Comparison of ENCODE assay signal across 8 cellular contexts in the genomic region with DNA sequence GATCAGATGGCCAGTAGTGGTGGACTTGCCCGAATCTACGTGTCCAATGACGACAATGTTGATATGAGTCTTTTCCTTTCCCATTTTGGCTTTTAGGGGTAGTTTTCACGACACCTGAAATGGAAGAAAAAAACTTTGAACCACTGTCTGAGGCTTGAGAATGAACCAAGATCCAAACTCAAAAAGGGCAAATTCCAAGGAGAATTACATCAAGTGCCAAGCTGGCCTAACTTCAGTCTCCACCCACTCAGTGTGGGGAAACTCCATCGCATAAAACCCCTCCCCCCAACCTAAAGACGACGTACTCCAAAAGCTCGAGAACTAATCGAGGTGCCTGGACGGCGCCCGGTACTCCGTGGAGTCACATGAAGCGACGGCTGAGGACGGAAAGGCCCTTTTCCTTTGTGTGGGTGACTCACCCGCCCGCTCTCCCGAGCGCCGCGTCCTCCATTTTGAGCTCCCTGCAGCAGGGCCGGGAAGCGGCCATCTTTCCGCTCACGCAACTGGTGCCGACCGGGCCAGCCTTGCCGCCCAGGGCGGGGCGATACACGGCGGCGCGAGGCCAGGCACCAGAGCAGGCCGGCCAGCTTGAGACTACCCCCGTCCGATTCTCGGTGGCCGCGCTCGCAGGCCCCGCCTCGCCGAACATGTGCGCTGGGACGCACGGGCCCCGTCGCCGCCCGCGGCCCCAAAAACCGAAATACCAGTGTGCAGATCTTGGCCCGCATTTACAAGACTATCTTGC. TPM values are rescaled to one million over a fixed set of nuclear protein-coding genes. Genes with fewer than 3 reads are reported as not detected.
DNase-seq lines count a peak whose midpoint lies in the region; ATAC-seq and TF ChIP-seq lines count a peak whose summit lies in the region.

No MANE protein-coding gene starts in this region.

- intact Hi-C loops in Right ventricle myocardium inferior (cut with DNase I): loop anchor here (2.0 to 5.0 kb wide), 3 partner anchors 47 to 132 kb away; a partner anchor contains a TSS
- intact Hi-C loops in ovary (cut with DNase I): loop anchor here (1.0 to 5.0 kb wide), 4 partner anchors 62 to 133 kb away; a partner anchor contains a TSS
- intact Hi-C loops in testis (cut with DNase I; ENCODE audit: low total_unique reads): loop anchor here (10.0 kb wide), 2 partner anchors 65 to 95 kb away; no protein-coding TSS in a partner anchor

- H3K9me3 ChIP-seq in DOHH2 (ENCODE audit: control insufficient read depth, insufficient read depth, low read length) (no peaks in the 10 kb centered on the region), HUES6 (ENCODE audit: control insufficient read depth, insufficient read depth, low read depth, low read length) (no peaks in the 10 kb centered on the region), SU-DHL-6 (ENCODE audit: insufficient read depth, low read length) (no peaks in the 10 kb centered on the region), ovary (no peaks in the 10 kb centered on the region), testis (no peaks in the 10 kb centered on the region)

- DNase-seq in activated naive CD8-positive, alpha-beta T cell treated with anti-CD3 and anti-CD28 coated beads for 36 hours: peak; percentile 82
- peak; percentile 91 for DNase-seq in Right ventricle myocardium inferior (ENCODE audit: missing footprints)
- DNase-seq in ovary: peak; percentile 65 to 83 (median 76)
- peak; percentile 68 for DNase-seq in testis
- no peak for DNase-seq in cerebellar nuclear complex (lab: John Stamatoyannopoulos, UW)

- TF ChIP-seq CTCF in DOHH2 (IDR thresholded peaks at IDR 0.05; ENCODE audit: low read depth, low read length, poor library complexity, severe bottlenecking) (no peak), SU-DHL-6 (IDR thresholded peaks at IDR 0.05; ENCODE audit: insufficient read depth, low read length, poor library complexity, severe bottlenecking) (no peak), ovary (IDR thresholded peaks at IDR 0.05) (no peak), testis (IDR thresholded peaks at IDR 0.05) (no peak)

- H3K4me3 ChIP-seq in DOHH2 (ENCODE audit: low read length) (peak overlapping the region; percentile 92), HUES6 (ENCODE audit: low read depth, low read length) (peak overlapping the region; percentile 90), SU-DHL-6 (ENCODE audit: insufficient read depth, low read length, poor library complexity, severe bottlenecking) (peak overlapping the region; percentile 97), ovary (peak overlapping the region; percentile 76), testis (peak overlapping the region; percentile 80 to 85)

- H3K9ac ChIP-seq in HUES6 (ENCODE audit: low read length) (peak overlapping the region; percentile 99), SU-DHL-6 (ENCODE audit: low read length) (peak overlapping the region; percentile 100)

- H3K27me3 ChIP-seq in DOHH2 (ENCODE audit: control insufficient read depth, low read length) (peaks cover 3% of the 10 kb centered on the region; the same call in 1 of the 2 replicates), HUES6 (ENCODE audit: control insufficient read depth, insufficient read depth, low read length) (no peaks in the 10 kb centered on the region), SU-DHL-6 (ENCODE audit: low read length) (no peaks in the 10 kb centered on the region), ovary (no peaks in the 10 kb centered on the region), testis (no peaks in the 10 kb centered on the region)

- peak; percentile 60 for ATAC-seq in Right ventricle myocardium inferior

- no peak overlapping the region for H2AFZ ChIP-seq in SU-DHL-6 (ENCODE audit: low read depth, low read length, severe bottlenecking)

- peaks cover 9% of the 10 kb centered on the region for H3K9me3 Mint-ChIP-seq in activated naive CD8-positive, alpha-beta T cell treated with anti-CD3 and anti-CD28 coated beads for 36 hours

- H3K9me2 ChIP-seq in DOHH2 (replicated peaks; ENCODE audit: control insufficient read depth, low read length) (no peaks in the 10 kb centered on the region), SU-DHL-6 (replicated peaks; ENCODE audit: insufficient read depth, low read length) (no peaks in the 10 kb centered on the region)

- peaks cover 53% of the 10 kb centered on the region for H3K4me1 Mint-ChIP-seq in activated naive CD8-positive, alpha-beta T cell treated with anti-CD3 and anti-CD28 coated beads for 36 hours

- peaks cover 70% of the 10 kb centered on the region for H3K36me3 Mint-ChIP-seq in activated naive CD8-positive, alpha-beta T cell treated with anti-CD3 and anti-CD28 coated beads for 36 hours

- no peak for TF ChIP-seq EP300 in ovary (IDR thresholded peaks at IDR 0.05)

- peak overlapping the region; percentile 98 for H3K4me3 Mint-ChIP-seq in activated naive CD8-positive, alpha-beta T cell treated with anti-CD3 and anti-CD28 coated beads for 36 hours

- TF ChIP-seq POLR2A in ovary (IDR thresholded peaks at IDR 0.05) (peak; percentile 13), testis (IDR thresholded peaks at IDR 0.05) (no peak)

- H3K4me1 ChIP-seq in DOHH2 (ENCODE audit: control insufficient read depth, low read length): peaks cover 48% of the 10 kb centered on the region
- H3K4me1 ChIP-seq in HUES6 (ENCODE audit: control insufficient read depth, insufficient read depth, low read length): peaks cover 7% of the 10 kb centered on the region
- H3K4me1 ChIP-seq in ovary (ENCODE audit: insufficient read depth): peaks cover 3% of the 10 kb centered on the region
- peaks cover 37% of the 10 kb centered on the region for H3K4me1 ChIP-seq in testis

- peaks cover 50% of the 10 kb centered on the region for H3K27me3 Mint-ChIP-seq in activated naive CD8-positive, alpha-beta T cell treated with anti-CD3 and anti-CD28 coated beads for 36 hours

- peaks cover 60% of the 10 kb centered on the region for H3K36me3 ChIP-seq in DOHH2 (ENCODE audit: control insufficient read depth, low read length)
- peaks cover 54% of the 10 kb centered on the region for H3K36me3 ChIP-seq in HUES6 (ENCODE audit: control insufficient read depth, insufficient read depth, low read length)
- peaks cover 42% of the 10 kb centered on the region for H3K36me3 ChIP-seq in SU-DHL-6 (ENCODE audit: low read length)
- no peaks in the 10 kb centered on the region for H3K36me3 ChIP-seq in ovary
- H3K36me3 ChIP-seq in testis (ENCODE audit: low read depth, missing control alignments): no peaks in the 10 kb centered on the region

- peak overlapping the region; percentile 98 for H3K27ac Mint-ChIP-seq in activated naive CD8-positive, alpha-beta T cell treated with anti-CD3 and anti-CD28 coated beads for 36 hours

- peak overlapping the region; percentile 79 for H3K4me2 ChIP-seq in DOHH2 (ENCODE audit: low read length)
- H3K4me2 ChIP-seq in SU-DHL-6 (ENCODE audit: low read depth, low read length, poor library complexity, severe bottlenecking): peak overlapping the region; percentile 77

- H4K20me1 ChIP-seq in DOHH2 (ENCODE audit: control insufficient read depth, insufficient read depth, low read depth, low read length) (peaks cover 17% of the 10 kb centered on the region), SU-DHL-6 (ENCODE audit: low read depth, low read length) (peaks cover 12% of the 10 kb centered on the region; the same call in 1 of the 2 replicates)

- H3K27ac ChIP-seq in DOHH2 (ENCODE audit: low read depth, low read length) (peak overlapping the region; percentile 95), HUES6 (ENCODE audit: low read depth, low read length) (peak overlapping the region; percentile 99), SU-DHL-6 (ENCODE audit: low read depth, low read length) (peak overlapping the region; percentile 97), ovary (peak overlapping the region; percentile 79 to 99), testis (peak overlapping the region; percentile 100)

- H3F3A ChIP-seq in DOHH2 (ENCODE audit: control insufficient read depth, insufficient read depth) (peaks cover 59% of the 10 kb centered on the region), SU-DHL-6 (ENCODE audit: insufficient read depth) (peaks cover 73% of the 10 kb centered on the region)

- H3K79me2 ChIP-seq in DOHH2 (ENCODE audit: control insufficient read depth, low read length) (peaks cover 48% of the 10 kb centered on the region), SU-DHL-6 (ENCODE audit: insufficient read depth, low read length) (peaks cover 17% of the 10 kb centered on the region)

- 0 to 1% (median 0%) methylated on average over 29 to 55 of the region's 55 CpGs for WGBS in ovary, 3 donors
- 1% methylated on average over 26 to 53 of the region's 55 CpGs for WGBS in testis, 2 donors

RNA-seq across cellular contexts. Expression of a gene that starts 0.7 kb away (rescaled TPM):
- over 10,000 TPM in 1 of 2 experiments, 1,000 to 10,000 TPM in 1; 9,928 to 10,412 TPM for total RNA-seq in activated naive CD8-positive, alpha-beta T cell treated with anti-CD3 and anti-CD28 coated beads for 36 hours
- total RNA-seq in Right ventricle myocardium inferior: 1,647 TPM
- over 10,000 TPM; 15,703 to 19,058 (median 16,968) TPM for total RNA-seq in ovary
- polyA plus RNA-seq in ovary: over 10,000 TPM; 15,578 to 19,769 TPM
- 1,000 to 10,000 TPM; 2,869 to 5,046 TPM for total RNA-seq in testis
- polyA plus RNA-seq in testis (ENCODE audit: insufficient read depth, low read depth, low replicate concordance): 5,086 TPM

RNA-seq across cellular contexts. Expression of a gene that starts 58.6 kb away (rescaled TPM):
- 10 to 100 TPM; 48.9 to 51.2 TPM for total RNA-seq in activated naive CD8-positive, alpha-beta T cell treated with anti-CD3 and anti-CD28 coated beads for 36 hours
- total RNA-seq in Right ventricle myocardium inferior: 26.6 TPM
- 10 to 100 TPM; 23.2 to 43.1 (median 32.2) TPM for total RNA-seq in ovary
- 10 to 100 TPM; 19.8 to 20.7 TPM for polyA plus RNA-seq in ovary
- total RNA-seq in testis: 10 to 100 TPM; 35.4 to 37.0 TPM
- polyA plus RNA-seq in testis (ENCODE audit: insufficient read depth, low read depth, low replicate concordance): 52.0 TPM

Comparison
In these comparisons a context has a peak if more than half of its experiments do, and no peak if none do; other contexts are left out.
1. DNase-seq: peak in activated naive CD8-positive, alpha-beta T cell treated with anti-CD3 and anti-CD28 coated beads for 36 hours (single experiment), Right ventricle myocardium inferior (single experiment), ovary (5 of 5) and testis (single experiment); none in cerebellar nuclear complex (0 of 2).
2. Peak in every context shown above with its lines, with median percentiles within 50 percentile points of each other: H3K27ac ChIP-seq and H3K4me3 ChIP-seq.